In the genomic region with DNA sequence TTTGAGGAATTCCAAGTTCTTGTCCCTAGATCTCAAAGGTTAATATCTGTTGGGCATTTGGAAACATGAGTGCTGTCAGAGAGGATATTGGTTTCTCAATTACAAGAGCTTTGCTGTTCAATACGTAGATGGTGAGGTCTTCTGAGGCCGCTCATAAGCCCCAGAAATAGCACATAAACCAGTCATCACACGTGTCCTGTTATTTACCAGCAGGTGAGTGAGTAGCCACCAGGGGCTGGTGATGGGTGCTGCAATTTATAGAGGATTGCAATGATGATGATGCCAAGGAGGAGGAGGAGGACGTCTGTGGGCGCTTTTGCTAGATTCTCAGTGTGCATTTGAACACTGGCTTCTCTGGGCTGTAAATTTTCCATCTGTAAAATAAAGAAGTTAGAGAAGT, we compare ENCODE assay signal across 22 cellular contexts.
DNase-seq lines count a peak whose midpoint lies in the region; ATAC-seq lines count a peak whose summit lies in the region.
"Had no signal": no experiment of that assay in that cellular context is flagged by ENCODE, and none has a peak within 500 bp of the region (broad histone marks: within the 10 kb centered on the region; RNA-seq: fewer than 3 reads in every experiment).

No MANE protein-coding gene starts in this region.

- H3K14ac ChIP-seq in trophoblast cell (ENCODE audit: low read length), result no peak overlapping the region

- no peak overlapping the region for H4K91ac ChIP-seq in trophoblast cell (ENCODE audit: low read depth, low read length)

- no peaks in the 10 kb centered on the region for H3K79me1 ChIP-seq in trophoblast cell (ENCODE audit: low read length)

- peaks cover 2% of the 10 kb centered on the region for H3K9me3 ChIP-seq in trophoblast cell (ENCODE audit: insufficient read depth, low read depth, low read length)
- H3K9me3 ChIP-seq: HAP-1 had no signal

- DNase-seq in COLO668 (lab: John Stamatoyannopoulos, UW; ENCODE audit: unreplicated experiment), result peak; percentile 3
- DNase-seq in NCI-H146 treated with DMSO at 0.1 percent for 48 hours (lab: John Stamatoyannopoulos, UW; ENCODE audit: unreplicated experiment), result peak; percentile 3
- peak; percentile 12 for DNase-seq in SW480 (ENCODE audit: low spot score)
- DNase-seq in trophoblast cell, result peak; percentile 22 to 42
- no peak for DNase-seq in globus pallidus (ENCODE audit: low spot score)
- DNase-seq: Calu3; CD4-positive, alpha-beta T cell; DMS153; IMR-90; NCI-H1105; NCI-H1694; NCI-H2107; NCI-H446 treated with DMSO at 0.1 percent for 48 hours; PC-9; SIG-M5; T-cell had no signal

- no peak overlapping the region for H3K27ac ChIP-seq in trophoblast cell (ENCODE audit: low read depth, low read length)
- H3K27ac ChIP-seq: KMS-11, PC-9 had no signal

- H3K18ac ChIP-seq in trophoblast cell (ENCODE audit: low read length), result no peak overlapping the region

- WGBS in trophoblast cell (ENCODE audit: extremely low coverage, insufficient coverage, insufficient read length), result no CpG with 5 or more reads among the region's 5 CpGs

- H3K79me2 ChIP-seq in trophoblast cell (ENCODE audit: control insufficient read depth, insufficient read depth, low read length, poor library complexity), result no peaks in the 10 kb centered on the region

- H2AK5ac ChIP-seq in trophoblast cell (ENCODE audit: low read length), result no peak overlapping the region

- H3K4me3 ChIP-seq in trophoblast cell (ENCODE audit: low read depth, low read length), result no peak overlapping the region
- H3K4me3 ChIP-seq: GM23338, HAP-1, PC-9 had no signal

- no peak overlapping the region for H4K8ac ChIP-seq in trophoblast cell (ENCODE audit: low read depth, low read length)

- H2BK5ac ChIP-seq in trophoblast cell (ENCODE audit: low read depth, low read length, poor library complexity), result no peak overlapping the region

- H2BK12ac ChIP-seq in trophoblast cell (ENCODE audit: low read length), result no peak overlapping the region

- H3K23ac ChIP-seq in trophoblast cell (ENCODE audit: low read length), result no peak overlapping the region

- H3K27me3 ChIP-seq in trophoblast cell (ENCODE audit: insufficient read depth, low read length), result no peaks in the 10 kb centered on the region

- H2BK120ac ChIP-seq in trophoblast cell (ENCODE audit: insufficient read depth, low read length, poor library complexity), result no peak overlapping the region

- H2AFZ ChIP-seq in trophoblast cell (ENCODE audit: insufficient read depth, low read length, poor library complexity), result no peak overlapping the region
- H2AFZ ChIP-seq: GM23338, PC-9 had no signal

- H3K4me1 ChIP-seq in trophoblast cell (ENCODE audit: control insufficient read depth in 1 of 2, insufficient read depth in 2 of 2, low read length in 2 of 2), result no peaks in the 10 kb centered on the region

- ATAC-seq in HG02938 (IDR thresholded peaks at IDR 0.05; ENCODE audit: unreplicated experiment), result no peak
- ATAC-seq in HG03469 (IDR thresholded peaks at IDR 0.05; ENCODE audit: unreplicated experiment), result no peak
- ATAC-seq: GM23338, SK-N-SH treated with all-trans-retinoic acid at 6 μM for 48 hours, T-cell had no signal

- no peak overlapping the region for H3K4ac ChIP-seq in trophoblast cell (ENCODE audit: low read depth, low read length)

- no peaks in the 10 kb centered on the region for H3K36me3 ChIP-seq in trophoblast cell (ENCODE audit: control insufficient read depth in 1 of 2, insufficient read depth in 2 of 2, low read length in 2 of 2)
- H3K36me3 ChIP-seq: HAP-1 had no signal

- no peak overlapping the region for H3K4me2 ChIP-seq in trophoblast cell (ENCODE audit: low read length)
- H3K4me2 ChIP-seq: GM23338, KMS-11, PC-9 had no signal

- no peak overlapping the region for H4K12ac ChIP-seq in trophoblast cell (ENCODE audit: low read depth, low read length)

- H3K9ac ChIP-seq in trophoblast cell (ENCODE audit: low read length), result no peak overlapping the region
- H3K9ac ChIP-seq: KMS-11 had no signal
